15 cellular contexts compared by ENCODE assay signal in the genomic region with DNA sequence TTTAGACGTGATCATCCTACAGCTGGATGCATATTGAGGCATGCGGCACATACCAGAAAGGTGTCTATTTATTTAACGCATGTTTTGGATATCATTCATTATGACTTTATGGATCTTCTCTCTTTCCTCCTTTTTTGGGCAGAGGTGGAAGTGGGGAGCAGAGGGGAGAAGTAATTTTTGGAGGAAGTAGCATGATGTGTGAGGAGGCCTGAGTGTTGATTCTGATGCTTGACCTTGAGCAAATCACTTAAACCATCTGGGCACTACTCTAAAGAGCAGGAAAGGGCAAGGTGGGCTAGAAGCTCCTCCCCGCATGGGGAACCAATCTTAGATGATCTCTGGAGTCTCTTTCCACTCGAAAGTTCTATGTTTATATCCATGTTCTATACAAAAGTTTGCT.
DNase-seq lines count a peak whose midpoint lies in the region; ATAC-seq and TF ChIP-seq lines count a peak whose summit lies in the region.
"Had no signal": no experiment of that assay in that cellular context is flagged by ENCODE, and none has a peak within 500 bp of the region (broad histone marks: within the 10 kb centered on the region; RNA-seq: fewer than 3 reads in every experiment).

No MANE protein-coding gene starts in this region.

- H3K4me1 ChIP-seq in right atrium auricular region (peaks cover 0 to 37% of the 10 kb centered on the region in 2 donors), endocrine pancreas (ENCODE audit: control insufficient read depth, insufficient read depth, low read length) (no peaks in the 10 kb centered on the region), neuron (ENCODE audit: insufficient read depth, low read length) (peaks cover 33% of the 10 kb centered on the region), aorta (ENCODE audit: control insufficient read depth in 1 of 2, insufficient read depth in 2 of 2, low read length in 2 of 2) (no peaks in the 10 kb centered on the region)

- DNase-seq in right atrium auricular region (ENCODE audit: low spot score) (no peak), Right ventricle myocardium superior (no peak), aorta (no peak), amygdala (lab: John Stamatoyannopoulos, UW) (no peak), DMS153 (lab: John Stamatoyannopoulos, UW) (no peak)
- DNase-seq: activated CD4-positive, alpha-beta T cell treated with anti-CD3 and anti-CD28 coated beads, Interleukin-2, amount 50 U/mL, for 4 hours; DMS79; naive thymus-derived CD8-positive, alpha-beta T cell; OCI-M1; T-helper 2 cell had no signal

- no peak for ATAC-seq in Right ventricle myocardium superior (ENCODE audit: poor library complexity)
- no peak for ATAC-seq in aorta (ENCODE audit: low FRiP score)
- ATAC-seq in GM18907 (IDR thresholded peaks at IDR 0.05; ENCODE audit: unreplicated experiment), result no peak
- ATAC-seq: activated T-helper 17 cell treated with anti-CD3 and anti-CD28 coated beads, Interleukin-2, amount 50 U/mL, for 72 hours; naive thymus-derived CD8-positive, alpha-beta T cell had no signal

- no peak for TF ChIP-seq CTCF in right atrium auricular region (IDR thresholded peaks at IDR 0.05)

- no peak overlapping the region for H2AFZ ChIP-seq in neuron (ENCODE audit: low read depth, low read length)

- H3K4me3 ChIP-seq in right atrium auricular region (peak overlapping the region in 1 of 2 donors; percentile 53), endocrine pancreas (ENCODE audit: control insufficient read depth, insufficient read depth, low read length) (peak overlapping the region; percentile 83), neuron (ENCODE audit: low read length) (peak overlapping the region; percentile 63), aorta (ENCODE audit: low read length in 2 of 2) (peak overlapping the region; percentile 32 to 88)

- H3K9me3 ChIP-seq in right atrium auricular region (no peaks in the 10 kb centered on the region), endocrine pancreas (ENCODE audit: control insufficient read depth, low read length) (no peaks in the 10 kb centered on the region), neuron (ENCODE audit: low read length) (no peaks in the 10 kb centered on the region), aorta (ENCODE audit: control insufficient read depth, low read length) (no peaks in the 10 kb centered on the region)
- H3K9me3 ChIP-seq: vagina had no signal

- H3K9ac ChIP-seq in endocrine pancreas (ENCODE audit: control insufficient read depth, insufficient read depth, low read length), result no peak overlapping the region

- intact Hi-C loops in Right ventricle myocardium superior (cut with DNase I) (loop anchor here (5.0 kb wide), 1 partner anchor 65 kb away; no protein-coding TSS in a partner anchor), aorta (cut with DNase I) (loop anchor here (2.0 to 10.0 kb wide), 5 partner anchors 60 to 280 kb away; partner anchors contain the start of gene CREB5 (in 1 of the 2))

- H3K36me3 ChIP-seq in right atrium auricular region (no peaks in the 10 kb centered on the region), endocrine pancreas (ENCODE audit: control insufficient read depth, insufficient read depth, low read length) (no peaks in the 10 kb centered on the region), neuron (ENCODE audit: insufficient read depth, low read length) (no peaks in the 10 kb centered on the region), aorta (ENCODE audit: control insufficient read depth in 1 of 2, insufficient read depth in 2 of 2, low read length in 1 of 2) (no peaks in the 10 kb centered on the region)
- H3K36me3 ChIP-seq: vagina had no signal

- 11 to 23% methylated on average over 5 of the region's 5 CpGs for WGBS in aorta, 2 donors

- peak overlapping the region; percentile 81 to 92 for H3K27ac ChIP-seq in right atrium auricular region
- peak overlapping the region; percentile 22 to 45 for H3K27ac ChIP-seq in aorta (ENCODE audit: low read depth in 1 of 2, low read length in 2 of 2)
- H3K27ac ChIP-seq: vagina had no signal

- no peaks in the 10 kb centered on the region for H3K27me3 ChIP-seq in right atrium auricular region
- H3K27me3 ChIP-seq in endocrine pancreas (ENCODE audit: control insufficient read depth, insufficient read depth, low read length), result no peaks in the 10 kb centered on the region
- no peaks in the 10 kb centered on the region for H3K27me3 ChIP-seq in neuron (ENCODE audit: insufficient read depth, low read length)
- H3K27me3 ChIP-seq in aorta (ENCODE audit: control insufficient read depth in 1 of 2, insufficient read depth in 2 of 2, low read length in 1 of 2), result no peaks in the 10 kb centered on the region
- H3K27me3 ChIP-seq: vagina had no signal
